ENCODE assay signal across 2 cellular contexts in genomic region chr9:98275159-98275558, GRCh38.
TF ChIP-seq lines count a peak whose summit lies in the region.

No MANE protein-coding gene starts in this region.

TF ChIP-seq in SK-N-SH, 30 proteins besides CTCF, POLR2A, EP300 and RAD21 (continued from another document):
- TF ChIP-seq RCOR1 (IDR thresholded peaks at IDR 0.05; ENCODE audit: low read length) (no peak), PBX3 (IDR thresholded peaks at IDR 0.05) (no peak), EZH2phosphoT487 (IDR thresholded peaks at IDR 0.05; ENCODE audit: borderline replicate concordance, low read depth) (no peak), SIN3A (IDR thresholded peaks at IDR 0.05; ENCODE audit: borderline replicate concordance, low read depth, low read length) (no peak), YY1 (IDR thresholded peaks at IDR 0.05; ENCODE audit: low read depth) (no peak), USF1 (IDR thresholded peaks at IDR 0.05; ENCODE audit: borderline replicate concordance, low read depth) (no peak), USF2 (IDR thresholded peaks at IDR 0.05; ENCODE audit: borderline replicate concordance, low read depth, low read length) (no peak), JUND (IDR thresholded peaks at IDR 0.05) (no peak), CHD2 (IDR thresholded peaks at IDR 0.05; ENCODE audit: low read length, partially characterized antibody) (no peak), TCF12 (IDR thresholded peaks at IDR 0.05) (no peak), MEF2A (IDR thresholded peaks at IDR 0.05; ENCODE audit: borderline replicate concordance, low read depth) (no peak)
- TF ChIP-seq, protein P1, sequence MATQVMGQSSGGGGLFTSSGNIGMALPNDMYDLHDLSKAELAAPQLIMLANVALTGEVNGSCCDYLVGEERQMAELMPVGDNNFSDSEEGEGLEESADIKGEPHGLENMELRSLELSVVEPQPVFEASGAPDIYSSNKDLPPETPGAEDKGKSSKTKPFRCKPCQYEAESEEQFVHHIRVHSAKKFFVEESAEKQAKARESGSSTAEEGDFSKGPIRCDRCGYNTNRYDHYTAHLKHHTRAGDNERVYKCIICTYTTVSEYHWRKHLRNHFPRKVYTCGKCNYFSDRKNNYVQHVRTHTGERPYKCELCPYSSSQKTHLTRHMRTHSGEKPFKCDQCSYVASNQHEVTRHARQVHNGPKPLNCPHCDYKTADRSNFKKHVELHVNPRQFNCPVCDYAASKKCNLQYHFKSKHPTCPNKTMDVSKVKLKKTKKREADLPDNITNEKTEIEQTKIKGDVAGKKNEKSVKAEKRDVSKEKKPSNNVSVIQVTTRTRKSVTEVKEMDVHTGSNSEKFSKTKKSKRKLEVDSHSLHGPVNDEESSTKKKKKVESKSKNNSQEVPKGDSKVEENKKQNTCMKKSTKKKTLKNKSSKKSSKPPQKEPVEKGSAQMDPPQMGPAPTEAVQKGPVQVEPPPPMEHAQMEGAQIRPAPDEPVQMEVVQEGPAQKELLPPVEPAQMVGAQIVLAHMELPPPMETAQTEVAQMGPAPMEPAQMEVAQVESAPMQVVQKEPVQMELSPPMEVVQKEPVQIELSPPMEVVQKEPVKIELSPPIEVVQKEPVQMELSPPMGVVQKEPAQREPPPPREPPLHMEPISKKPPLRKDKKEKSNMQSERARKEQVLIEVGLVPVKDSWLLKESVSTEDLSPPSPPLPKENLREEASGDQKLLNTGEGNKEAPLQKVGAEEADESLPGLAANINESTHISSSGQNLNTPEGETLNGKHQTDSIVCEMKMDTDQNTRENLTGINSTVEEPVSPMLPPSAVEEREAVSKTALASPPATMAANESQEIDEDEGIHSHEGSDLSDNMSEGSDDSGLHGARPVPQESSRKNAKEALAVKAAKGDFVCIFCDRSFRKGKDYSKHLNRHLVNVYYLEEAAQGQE (IDR thresholded peaks at IDR 0.05; ENCODE audit: low read depth, low read length): no peak

TF ChIP-seq in SK-N-SH treated with all-trans-retinoic acid at 6 μM for 48 hours, 23 proteins besides CTCF, POLR2A, EP300 and RAD21 (continued from another document):
- TF ChIP-seq POU6F1 (CRISPR knock-in tag; IDR thresholded peaks at IDR 0.05; ENCODE audit: borderline replicate concordance, low read depth) (no peak), ZNF565 (CRISPR knock-in tag; conservative IDR thresholded peaks at IDR 0.05; ENCODE audit: low read depth) (no peak), ZC3H10 (CRISPR knock-in tag; IDR thresholded peaks at IDR 0.05) (no peak)
TF ChIP-seq in SK-N-SH treated with all-trans-retinoic acid at 6 μM for 48 hours: peak in this region for 0.
